1 cellular context compared by ENCODE assay signal in genomic region chr6:20212392-20213111, GRCh38.
TF ChIP-seq lines count a peak whose summit lies in the region.

A gene with protein sequence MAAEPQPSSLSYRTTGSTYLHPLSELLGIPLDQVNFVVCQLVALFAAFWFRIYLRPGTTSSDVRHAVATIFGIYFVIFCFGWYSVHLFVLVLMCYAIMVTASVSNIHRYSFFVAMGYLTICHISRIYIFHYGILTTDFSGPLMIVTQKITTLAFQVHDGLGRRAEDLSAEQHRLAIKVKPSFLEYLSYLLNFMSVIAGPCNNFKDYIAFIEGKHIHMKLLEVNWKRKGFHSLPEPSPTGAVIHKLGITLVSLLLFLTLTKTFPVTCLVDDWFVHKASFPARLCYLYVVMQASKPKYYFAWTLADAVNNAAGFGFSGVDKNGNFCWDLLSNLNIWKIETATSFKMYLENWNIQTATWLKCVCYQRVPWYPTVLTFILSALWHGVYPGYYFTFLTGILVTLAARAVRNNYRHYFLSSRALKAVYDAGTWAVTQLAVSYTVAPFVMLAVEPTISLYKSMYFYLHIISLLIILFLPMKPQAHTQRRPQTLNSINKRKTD (minus strand): TSS chr6:20212469. CDS start chr6:20212234, 235 bp downstream.

TF ChIP-seq in K562, 482 proteins besides CTCF, POLR2A, EP300 and RAD21 (continued from another document and continues in another):
- TF ChIP-seq, protein P1, sequence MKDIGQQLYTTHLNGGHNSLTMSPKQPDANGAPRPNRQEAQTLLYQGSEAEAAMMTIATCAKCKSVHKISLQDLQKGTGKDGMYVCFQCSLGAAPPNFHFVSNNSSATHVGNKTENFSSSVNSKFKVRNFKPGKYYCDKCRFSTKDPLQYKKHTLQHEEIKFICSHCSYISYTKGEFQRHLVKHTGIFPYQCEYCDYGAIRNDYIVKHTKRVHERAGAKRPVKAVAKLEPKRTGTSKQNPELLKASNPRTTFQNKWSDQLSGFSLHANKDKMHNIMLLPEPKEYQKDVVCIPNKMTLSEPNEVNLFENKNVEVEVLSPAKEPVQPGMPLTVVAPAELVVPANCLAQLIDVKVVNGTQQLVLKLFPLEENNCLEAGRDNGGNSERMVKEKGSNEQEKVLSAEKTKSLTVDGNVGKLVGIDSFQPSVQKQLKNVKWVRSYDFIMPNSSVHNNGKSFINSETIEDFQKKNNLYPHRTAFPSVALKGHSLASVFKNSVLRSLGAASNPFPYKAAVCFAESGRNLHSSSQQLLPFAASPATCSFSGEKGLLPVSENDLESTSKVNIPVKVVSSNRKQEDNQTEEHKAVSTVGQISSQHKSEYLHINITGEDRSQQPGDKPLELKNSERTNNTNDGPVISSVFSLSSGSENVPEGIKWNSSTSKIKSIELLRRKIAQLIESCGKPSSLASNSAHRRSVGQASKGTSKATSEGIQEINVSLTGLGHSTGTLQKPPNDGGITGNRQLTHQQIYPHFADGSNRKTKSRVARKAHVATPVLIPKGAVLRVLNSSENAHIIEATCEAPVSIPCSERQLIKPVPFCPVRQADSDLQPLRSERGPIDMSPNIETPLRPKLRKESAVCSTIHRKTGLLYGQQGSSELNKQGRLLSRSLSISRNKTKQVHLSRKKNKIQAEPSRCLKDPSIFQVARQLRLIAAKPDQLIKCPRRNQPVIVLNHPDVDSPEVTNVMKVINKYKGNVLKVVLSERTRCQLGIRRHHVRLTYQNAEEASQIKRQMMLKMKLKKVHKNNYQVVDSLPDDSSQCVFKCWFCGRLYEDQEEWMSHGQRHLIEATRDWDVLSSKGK (CRISPR knock-in tag; IDR thresholded peaks at IDR 0.05) = no peak
- TF ChIP-seq, protein P2, sequence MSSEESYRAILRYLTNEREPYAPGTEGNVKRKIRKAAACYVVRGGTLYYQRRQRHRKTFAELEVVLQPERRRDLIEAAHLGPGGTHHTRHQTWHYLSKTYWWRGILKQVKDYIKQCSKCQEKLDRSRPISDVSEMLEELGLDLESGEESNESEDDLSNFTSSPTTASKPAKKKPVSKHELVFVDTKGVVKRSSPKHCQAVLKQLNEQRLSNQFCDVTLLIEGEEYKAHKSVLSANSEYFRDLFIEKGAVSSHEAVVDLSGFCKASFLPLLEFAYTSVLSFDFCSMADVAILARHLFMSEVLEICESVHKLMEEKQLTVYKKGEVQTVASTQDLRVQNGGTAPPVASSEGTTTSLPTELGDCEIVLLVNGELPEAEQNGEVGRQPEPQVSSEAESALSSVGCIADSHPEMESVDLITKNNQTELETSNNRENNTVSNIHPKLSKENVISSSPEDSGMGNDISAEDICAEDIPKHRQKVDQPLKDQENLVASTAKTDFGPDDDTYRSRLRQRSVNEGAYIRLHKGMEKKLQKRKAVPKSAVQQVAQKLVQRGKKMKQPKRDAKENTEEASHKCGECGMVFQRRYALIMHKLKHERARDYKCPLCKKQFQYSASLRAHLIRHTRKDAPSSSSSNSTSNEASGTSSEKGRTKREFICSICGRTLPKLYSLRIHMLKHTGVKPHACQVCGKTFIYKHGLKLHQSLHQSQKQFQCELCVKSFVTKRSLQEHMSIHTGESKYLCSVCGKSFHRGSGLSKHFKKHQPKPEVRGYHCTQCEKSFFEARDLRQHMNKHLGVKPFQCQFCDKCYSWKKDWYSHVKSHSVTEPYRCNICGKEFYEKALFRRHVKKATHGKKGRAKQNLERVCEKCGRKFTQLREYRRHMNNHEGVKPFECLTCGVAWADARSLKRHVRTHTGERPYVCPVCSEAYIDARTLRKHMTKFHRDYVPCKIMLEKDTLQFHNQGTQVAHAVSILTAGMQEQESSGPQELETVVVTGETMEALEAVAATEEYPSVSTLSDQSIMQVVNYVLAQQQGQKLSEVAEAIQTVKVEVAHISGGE (CRISPR knock-in tag; IDR thresholded peaks at IDR 0.05) = peak in 1 of 3 experiments; percentile 71; a peak in 1 of 6 replicates
- TF ChIP-seq ZNF165 (CRISPR knock-in tag; IDR thresholded peaks at IDR 0.05; ENCODE audit: borderline replicate concordance) (no peak), ZNF695 (CRISPR knock-in tag; IDR thresholded peaks at IDR 0.05) (peak; percentile 62; the same call in 1 of the 2 replicates), ZNF785 (CRISPR knock-in tag; IDR thresholded peaks at IDR 0.05) (no peak), NUFIP1 (IDR thresholded peaks at IDR 0.05; ENCODE audit: partially characterized antibody) (no peak), ZNF512 (tag; IDR thresholded peaks at IDR 0.05) (no peak), PHTF2 (CRISPR knock-in tag; IDR thresholded peaks at IDR 0.05) (no peak), CSDE1 (IDR thresholded peaks at IDR 0.05) (no peak), TCF7 (IDR thresholded peaks at IDR 0.05; ENCODE audit: borderline replicate concordance) (no peak), SFPQ (IDR thresholded peaks at IDR 0.05; ENCODE audit: low read depth, low read length) (no peak), HMG20B (CRISPR knock-in tag; IDR thresholded peaks at IDR 0.05) (no peak), ELK1 (CRISPR knock-in tag; IDR thresholded peaks at IDR 0.05) (no peak), ZNF717 (CRISPR knock-in tag; IDR thresholded peaks at IDR 0.05) (no peak), ZNF280A (IDR thresholded peaks at IDR 0.05; ENCODE audit: low read depth, partially characterized antibody) (no peak), SMAD3 (CRISPR knock-in tag; conservative IDR thresholded peaks at IDR 0.05) (no peak), ZNF551 (CRISPR knock-in tag; IDR thresholded peaks at IDR 0.05) (no peak), CREB1 (IDR thresholded peaks at IDR 0.05) (no peak; the same call in 1 of the 2 replicates), CREB1 (CRISPR knock-in tag; IDR thresholded peaks at IDR 0.05) (peak; percentile 59; the same call in 1 of the 2 replicates), PBX2 (CRISPR knock-in tag; IDR thresholded peaks at IDR 0.05; ENCODE audit: low read depth) (no peak), PBX2 (tag; conservative IDR thresholded peaks at IDR 0.05; ENCODE audit: low read depth) (no peak), ELF2 (CRISPR knock-in tag; IDR thresholded peaks at IDR 0.05) (no peak), NRF1 (conservative IDR thresholded peaks at IDR 0.05 in 1 of 2, IDR thresholded peaks at IDR 0.05 in 1 of 2) (peak; percentile 75 to 76), HNRNPLL (IDR thresholded peaks at IDR 0.05; ENCODE audit: low read depth, low read length, poor library complexity, severe bottlenecking) (peak; percentile 85), JUND (IDR thresholded peaks at IDR 0.05; ENCODE audit: borderline replicate concordance, low read depth, low read length) (no peak; the same call in 1 of the 2 replicates), JUND (tag; IDR thresholded peaks at IDR 0.05; ENCODE audit: borderline replicate concordance, low read depth, low read length) (no peak; the same call in 2 of the 3 replicates), ZNF830 (CRISPR knock-in tag; IDR thresholded peaks at IDR 0.05) (no peak), DIDO1 (tag; IDR thresholded peaks at IDR 0.05; ENCODE audit: low read depth) (no peak), ZBTB8A (IDR thresholded peaks at IDR 0.05; ENCODE audit: partially characterized antibody) (no peak)
- TF ChIP-seq, protein P3, sequence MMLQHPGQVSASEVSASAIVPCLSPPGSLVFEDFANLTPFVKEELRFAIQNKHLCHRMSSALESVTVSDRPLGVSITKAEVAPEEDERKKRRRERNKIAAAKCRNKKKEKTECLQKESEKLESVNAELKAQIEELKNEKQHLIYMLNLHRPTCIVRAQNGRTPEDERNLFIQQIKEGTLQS (IDR thresholded peaks at IDR 0.05) = no peak
- TF ChIP-seq, protein P3 (CRISPR knock-in tag; conservative IDR thresholded peaks at IDR 0.05) = no peak
- TF ChIP-seq, protein P4, sequence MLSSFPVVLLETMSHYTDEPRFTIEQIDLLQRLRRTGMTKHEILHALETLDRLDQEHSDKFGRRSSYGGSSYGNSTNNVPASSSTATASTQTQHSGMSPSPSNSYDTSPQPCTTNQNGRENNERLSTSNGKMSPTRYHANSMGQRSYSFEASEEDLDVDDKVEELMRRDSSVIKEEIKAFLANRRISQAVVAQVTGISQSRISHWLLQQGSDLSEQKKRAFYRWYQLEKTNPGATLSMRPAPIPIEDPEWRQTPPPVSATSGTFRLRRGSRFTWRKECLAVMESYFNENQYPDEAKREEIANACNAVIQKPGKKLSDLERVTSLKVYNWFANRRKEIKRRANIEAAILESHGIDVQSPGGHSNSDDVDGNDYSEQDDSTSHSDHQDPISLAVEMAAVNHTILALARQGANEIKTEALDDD (IDR thresholded peaks at IDR 0.05) = no peak
- TF ChIP-seq, protein P5, sequence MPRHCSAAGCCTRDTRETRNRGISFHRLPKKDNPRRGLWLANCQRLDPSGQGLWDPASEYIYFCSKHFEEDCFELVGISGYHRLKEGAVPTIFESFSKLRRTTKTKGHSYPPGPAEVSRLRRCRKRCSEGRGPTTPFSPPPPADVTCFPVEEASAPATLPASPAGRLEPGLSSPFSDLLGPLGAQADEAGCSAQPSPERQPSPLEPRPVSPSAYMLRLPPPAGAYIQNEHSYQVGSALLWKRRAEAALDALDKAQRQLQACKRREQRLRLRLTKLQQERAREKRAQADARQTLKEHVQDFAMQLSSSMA (CRISPR knock-in tag; IDR thresholded peaks at IDR 0.05) = no peak
